Comparison of ENCODE assay signal across 8 cellular contexts in genomic region chr22:19179472-19180048, GRCh38. TPM values are rescaled to one million over a fixed set of nuclear protein-coding genes. Genes with fewer than 3 reads are reported as not detected.
A peak's percentile ranks its signal among the peaks of the same experiment; 100 is the strongest.
DNase-seq lines count a peak whose midpoint lies in the region; ATAC-seq and TF ChIP-seq lines count a peak whose summit lies in the region.

No MANE protein-coding gene starts in this region.

- peak; percentile 48 to 88 (median 76) for TF ChIP-seq CTCF in dorsolateral prefrontal cortex (IDR thresholded peaks at IDR 0.05 in 54 of 56, conservative IDR thresholded peaks at IDR 0.05 in 2 of 56; ENCODE audit: low read depth in 1 of 56, partially characterized antibody in 56 of 56)

- peak overlapping the region in 55 of 59 donors; percentile 29 to 93 (median 79) for H3K27ac ChIP-seq in dorsolateral prefrontal cortex

- no peaks in the 10 kb centered on the region for H3K9me3 Mint-ChIP-seq in T-helper 2 cell treated with Interferon-gamma antibody and Interleukin-4, amounts not matched to agents 5 μg/mL and 100 μg/mL, for 36 hours
- H3K9me3 Mint-ChIP-seq in stimulated activated memory B cell treated with anti-CD40 and anti-IgM and Interleukin-4, amounts not matched to agents 10 μg/mL and 1 μg/mL and 100 μg/mL, for 72 hours = no peaks in the 10 kb centered on the region

- H3K4me3 Mint-ChIP-seq in T-helper 2 cell treated with Interferon-gamma antibody and Interleukin-4, amounts not matched to agents 5 μg/mL and 100 μg/mL, for 36 hours = peak overlapping the region; percentile 83
- peak overlapping the region; percentile 77 for H3K4me3 Mint-ChIP-seq in stimulated activated memory B cell treated with anti-CD40 and anti-IgM and Interleukin-4, amounts not matched to agents 10 μg/mL and 1 μg/mL and 100 μg/mL, for 72 hours

- H3K27me3 ChIP-seq in H7 (ENCODE audit: control insufficient read depth, insufficient read depth, low read length) (no peaks in the 10 kb centered on the region), dorsolateral prefrontal cortex (no peaks in the 10 kb centered on the region)

- peak overlapping the region; percentile 72 for H3K27ac Mint-ChIP-seq in T-helper 2 cell treated with Interferon-gamma antibody and Interleukin-4, amounts not matched to agents 5 μg/mL and 100 μg/mL, for 36 hours
- peak overlapping the region; percentile 60 for H3K27ac Mint-ChIP-seq in stimulated activated memory B cell treated with anti-CD40 and anti-IgM and Interleukin-4, amounts not matched to agents 10 μg/mL and 1 μg/mL and 100 μg/mL, for 72 hours

- no peaks in the 10 kb centered on the region for H3K36me3 Mint-ChIP-seq in T-helper 2 cell treated with Interferon-gamma antibody and Interleukin-4, amounts not matched to agents 5 μg/mL and 100 μg/mL, for 36 hours (ENCODE audit: low read depth)
- no peaks in the 10 kb centered on the region for H3K36me3 Mint-ChIP-seq in stimulated activated memory B cell treated with anti-CD40 and anti-IgM and Interleukin-4, amounts not matched to agents 10 μg/mL and 1 μg/mL and 100 μg/mL, for 72 hours

- peak overlapping the region; percentile 69 for H3K4me3 ChIP-seq in H7 (ENCODE audit: insufficient read depth, low read depth, low read length)
- peak overlapping the region; percentile 55 to 96 (median 81) for H3K4me3 ChIP-seq in dorsolateral prefrontal cortex

- DNase-seq in EL = peak; percentile 83
- peak; percentile 90 for DNase-seq in H7
- peak; percentile 0 for DNase-seq in NCI-H1417 treated with DMSO at 0.1 percent for 48 hours (lab: John Stamatoyannopoulos, UW)
- peak; percentile 49 for DNase-seq in T-helper 2 cell treated with Interferon-gamma antibody and Interleukin-4, amounts not matched to agents 5 μg/mL and 100 μg/mL, for 36 hours (ENCODE audit: low spot score)
- peak; percentile 62 to 87 (median 82) for DNase-seq in dorsolateral prefrontal cortex
- peak; percentile 81 for DNase-seq in left lobe of liver (ENCODE audit: low spot score)

- peaks cover 19% of the 10 kb centered on the region for H3K4me1 Mint-ChIP-seq in T-helper 2 cell treated with Interferon-gamma antibody and Interleukin-4, amounts not matched to agents 5 μg/mL and 100 μg/mL, for 36 hours (ENCODE audit: low read depth)
- peaks cover 55% of the 10 kb centered on the region for H3K4me1 Mint-ChIP-seq in stimulated activated memory B cell treated with anti-CD40 and anti-IgM and Interleukin-4, amounts not matched to agents 10 μg/mL and 1 μg/mL and 100 μg/mL, for 72 hours

- intact Hi-C loops in dorsolateral prefrontal cortex (cut with DNase I) = loop anchor here (2.0 to 10.0 kb wide), 6 partner anchors 35 to 298 kb away; partner anchors contain the start of genes CLTCL1 (in 2 of the 2), ESS2 (in 2 of the 2), C22orf39 (in 1 of the 2) and CDC45 (in 1 of the 2)

- peaks cover 2% of the 10 kb centered on the region for H3K27me3 Mint-ChIP-seq in T-helper 2 cell treated with Interferon-gamma antibody and Interleukin-4, amounts not matched to agents 5 μg/mL and 100 μg/mL, for 36 hours (ENCODE audit: low read depth)
- H3K27me3 Mint-ChIP-seq in stimulated activated memory B cell treated with anti-CD40 and anti-IgM and Interleukin-4, amounts not matched to agents 10 μg/mL and 1 μg/mL and 100 μg/mL, for 72 hours = no peaks in the 10 kb centered on the region

- peaks cover 6% of the 10 kb centered on the region for H3K36me3 ChIP-seq in H7 (replicated peaks; ENCODE audit: control insufficient read depth, insufficient read depth, low read length)

- peak; percentile 60 for ATAC-seq in left lobe of liver
- peak; percentile 64 for ATAC-seq in stimulated activated memory B cell treated with anti-CD40 and anti-IgM and Interleukin-4, amounts not matched to agents 10 μg/mL and 1 μg/mL and 100 μg/mL, for 72 hours
- ATAC-seq in GM18517 (IDR thresholded peaks at IDR 0.05; ENCODE audit: unreplicated experiment) = no peak

RNA-seq across cellular contexts. Expression of gene SLC25A1, which starts 1.0 kb away (rescaled TPM):
- 171 and 188 TPM in 2 replicates for total RNA-seq in H7 (2014; rRNA removed; shearing (Covaris generic))
- total RNA-seq in dorsolateral prefrontal cortex (10 to 100 TPM; 20.9 to 57.4 (median 34.4) TPM), left lobe of liver (152 TPM)

RNA-seq across cellular contexts. Expression of gene GSC2, which starts 29.5 kb away (rescaled TPM):
- total RNA-seq in H7 (2014; rRNA removed; shearing (Covaris generic)) = 0.78 TPM in 1 of 2 replicates, not detected in the other
- total RNA-seq in dorsolateral prefrontal cortex (under 1 TPM in 1 of 120 experiments, not detected in 119; 0.72 TPM), left lobe of liver (not detected)

RNA-seq across cellular contexts. Expression of gene ESS2, which starts 35.1 kb away (rescaled TPM):
- total RNA-seq in H7 (2014; rRNA removed; shearing (Covaris generic)) = 17.6 and 28.4 TPM in 2 replicates
- total RNA-seq in dorsolateral prefrontal cortex (10 to 100 TPM; 14.5 to 25.7 (median 19.3) TPM), left lobe of liver (5.2 TPM)

RNA-seq across cellular contexts. Expression of gene TSSK2, which starts 48.5 kb away (rescaled TPM):
- total RNA-seq in H7 (2014; rRNA removed; shearing (Covaris generic)) = not detected in 2 replicates
- total RNA-seq in dorsolateral prefrontal cortex = under 1 TPM in 4 of 120 experiments, not detected in 116; 0.21 to 0.34 (median 0.25) TPM
- total RNA-seq in left lobe of liver = not detected

RNA-seq across cellular contexts. Expression of gene DGCR2, which starts 57.3 kb away (rescaled TPM):
- 60.1 and 72.4 TPM in 2 replicates for total RNA-seq in H7 (2014; rRNA removed; shearing (Covaris generic))
- 100 to 1,000 TPM in 35 of 120 experiments, 10 to 100 TPM in 85; 71.8 to 123 (median 94.1) TPM for total RNA-seq in dorsolateral prefrontal cortex
- total RNA-seq in left lobe of liver = 30.5 TPM

Comparison
In these comparisons a context has a peak if more than half of its experiments do, and no peak if none do; other contexts are left out.
1. DNase-seq: peak in every context shown above with its lines; median percentile 90 in H7; 83 in EL; 82 in dorsolateral prefrontal cortex; 81 in left lobe of liver; 49 in T-helper 2 cell treated with Interferon-gamma antibody and Interleukin-4, amounts not matched to agents 5 μg/mL and 100 μg/mL, for 36 hours; 0 in NCI-H1417 treated with DMSO at 0.1 percent for 48 hours.